ENCODE assay signal across 31 cellular contexts in the genomic region with DNA sequence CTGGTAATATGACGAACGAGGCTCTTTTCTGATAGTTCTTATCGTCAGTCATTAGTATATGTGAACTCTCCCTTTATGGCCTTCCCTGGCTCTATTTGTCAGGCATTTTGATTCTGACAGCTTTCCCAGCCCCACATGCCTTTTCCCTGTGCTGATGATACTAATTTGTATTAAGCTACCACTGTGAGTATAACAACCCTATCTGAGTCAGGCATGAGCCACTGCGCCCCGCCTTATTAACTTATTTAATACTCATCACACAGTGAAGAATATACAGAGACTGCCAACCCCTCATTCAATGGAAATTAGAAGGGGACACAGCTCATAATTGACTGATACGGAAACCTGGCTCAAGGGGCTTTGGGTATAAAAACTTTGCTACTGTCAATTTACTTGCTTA.
"Had no signal": no experiment of that assay in that cellular context is flagged by ENCODE, and none has a peak within 500 bp of the region (broad histone marks: within the 10 kb centered on the region; RNA-seq: fewer than 3 reads in every experiment).

No MANE protein-coding gene starts in this region.

- H3K9me3 ChIP-seq: adrenal gland, pancreas, prostate gland, thoracic aorta had no signal

- ATAC-seq: activated CD4-positive, CD25-positive, alpha-beta regulatory T cell treated with anti-CD3 and anti-CD28 coated beads, Interleukin-2, amount 50 U/mL, for 24 hours; naive thymus-derived CD4-positive, alpha-beta T cell; pancreas; sciatic nerve; stimulated activated naive CD8-positive, alpha-beta T cell treated with anti-CD3 and anti-CD28 coated beads, Interleukin-15, Interleukin-2, amounts not matched to agents 100 U/mL and 50 U/mL, for 24 hours had no signal

- H3K36me3 ChIP-seq: adrenal gland, pancreas, prostate gland, thoracic aorta had no signal

- FAIRE-seq: pancreas, TTC549, urothelium cell line had no signal

- H3K27me3 ChIP-seq: adrenal gland, pancreas had no signal

- H3K27ac ChIP-seq: adrenal gland, pancreas, prostate gland, skin epidermis, thoracic aorta, VCaP had no signal

- H3K4me3 ChIP-seq: adrenal gland, pancreas, prostate gland, skin epidermis, thoracic aorta had no signal

- H3K4me1 ChIP-seq: adrenal gland, pancreas, prostate gland had no signal

- DNase-seq: activated CD4-positive, alpha-beta T cell treated with anti-CD3 and anti-CD28 coated beads for 48 hours; activated CD4-positive, alpha-beta T cell treated with anti-CD3 and anti-CD28 coated beads, Interleukin-2, amount 50 U/mL, for 48 hours; activated CD8-positive, alpha-beta memory T cell treated with anti-CD3 and anti-CD28 coated beads, Interleukin-2, amount 50 U/mL, for 4 hours; activated effector memory CD4-positive, alpha-beta T cell treated with anti-CD3 and anti-CD28 coated beads, Interleukin-2, amount 50 U/mL, for 16 hours; activated naive CD4-positive, alpha-beta T cell treated with anti-CD3 and anti-CD28 coated beads for 36 hours; activated naive CD8-positive, alpha-beta T cell treated with anti-CD3 and anti-CD28 coated beads for 36 hours; activated T-cell treated with anti-CD3 and anti-CD28 coated beads, Interleukin-2, amount 50 U/mL, for 1 hour; adrenal gland; aorta; caudate nucleus; cortex of kidney; head of caudate nucleus; hypothalamus; immature natural killer cell; midbrain; naive thymus-derived CD4-positive, alpha-beta T cell; pancreas; retina; stimulated activated CD4-positive, alpha-beta T cell treated with anti-CD3 and anti-CD28 coated beads, Interleukin-12 subunit alpha, Interleukin-12 subunit beta, amount 100 ng/mL, for 4 hours; stimulated activated CD4-positive, alpha-beta T cell treated with anti-CD3 and anti-CD28 coated beads, Interleukin-4, amount 100 ng/mL, for 1 hour; stimulated activated naive CD8-positive, alpha-beta T cell treated with anti-CD3 and anti-CD28 coated beads, Interleukin-15, Interleukin-2, amounts not matched to agents 100 U/mL and 50 U/mL, for 24 hours; T-helper 9 cell; trophoblast cell had no signal
